34 cellular contexts compared by ENCODE assay signal in the genomic region with DNA sequence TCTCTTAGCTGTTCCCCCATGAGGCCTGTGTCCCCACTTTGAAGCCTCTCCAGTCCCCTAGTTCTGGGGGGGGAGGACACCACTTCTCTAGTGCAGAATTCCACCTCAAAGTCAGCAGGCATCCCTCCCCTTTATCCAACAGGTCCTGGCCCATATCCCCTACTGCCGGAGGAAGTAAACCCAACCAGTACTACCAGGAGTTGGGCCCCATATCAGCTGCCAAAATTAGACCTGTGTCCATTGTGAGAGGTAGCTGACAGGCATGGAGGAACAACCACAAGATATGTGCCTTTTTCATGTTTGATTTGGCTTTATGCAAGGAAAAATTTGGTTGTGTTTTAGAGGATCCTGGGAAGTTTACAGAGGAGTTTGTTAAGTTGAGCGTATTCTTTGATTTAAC.
"Had no signal": no experiment of that assay in that cellular context is flagged by ENCODE, and none has a peak within 500 bp of the region (broad histone marks: within the 10 kb centered on the region; RNA-seq: fewer than 3 reads in every experiment).

No MANE protein-coding gene starts in this region.

- H3K4me3 ChIP-seq: MG63 had no signal

- H3K4me2 ChIP-seq: KMS-11 had no signal

- H3K9ac ChIP-seq: KMS-11 had no signal

- H3K27me3 ChIP-seq: MG63 had no signal

- DNase-seq: Karpas-422, Kasumi-1, MG63, MM.1S, MV-4-11, NCI-H1048, NCI-H1092, NCI-H1092 treated with DMSO at 0.1 percent for 48 hours, NCI-H1105, NCI-H1105 treated with DMSO at 0.1 percent for 48 hours, NCI-H1417, NCI-H1417 treated with DMSO at 0.1 percent for 48 hours, NCI-H1436, NCI-H1436 treated with DMSO at 0.1 percent for 48 hours, NCI-H146, NCI-H1694, NCI-H1694 treated with DMSO at 0.1 percent for 48 hours, NCI-H187, NCI-H187 treated with DMSO at 0.1 percent for 48 hours, NCI-H1930, NCI-H2029, NCI-H2029 treated with DMSO at 0.1 percent for 48 hours, NCI-H2081, NCI-H2081 treated with DMSO at 0.1 percent for 48 hours, NCI-H2107, NCI-H2171, NCI-H2171 treated with DMSO at 0.1 percent for 48 hours, NCI-H2227 treated with DMSO at 0.1 percent for 48 hours, NCI-H226, NCI-H345, NCI-H446, NCI-H446 treated with DMSO at 0.1 percent for 48 hours, NCI-H510A had no signal

- H3K9me3 ChIP-seq: MG63 had no signal

- H3K27ac ChIP-seq: KMS-11 had no signal
